ENCODE assay signal across 11 cellular contexts in genomic region chr6:34665019-34665418, GRCh38. TPM values are rescaled to one million over a fixed set of nuclear protein-coding genes. Genes with fewer than 3 reads are reported as not detected.
DNase-seq lines count a peak whose midpoint lies in the region; ATAC-seq and TF ChIP-seq lines count a peak whose summit lies in the region.
"Had no signal": no experiment of that assay in that cellular context is flagged by ENCODE, and none has a peak within 500 bp of the region (broad histone marks: within the 10 kb centered on the region; RNA-seq: fewer than 3 reads in every experiment).

No MANE protein-coding gene starts in this region.

- peak overlapping the region; percentile 51 for H3K9ac ChIP-seq in Loucy (ENCODE audit: low read depth, low read length, poor library complexity, severe bottlenecking)
- H3K9ac ChIP-seq in trophoblast cell (ENCODE audit: low read length): no peak overlapping the region

- no peak overlapping the region for H2BK120ac ChIP-seq in trophoblast cell (ENCODE audit: insufficient read depth, low read length, poor library complexity)

- no peaks in the 10 kb centered on the region for H3K36me3 Mint-ChIP-seq in CD8-positive, alpha-beta T cell

- WGBS in trophoblast cell (ENCODE audit: extremely low coverage, insufficient coverage, insufficient read length): no CpG with 5 or more reads among the region's 4 CpGs
- WGBS in body of pancreas, 2 donors: 77 to 84% methylated on average over 4 of the region's 4 CpGs

- no peak overlapping the region for H3K4me3 ChIP-seq in CD8-positive, alpha-beta T cell (ENCODE audit: low read depth, low read length)
- H3K4me3 ChIP-seq in Loucy (ENCODE audit: low read length, poor library complexity, severe bottlenecking) (peak overlapping the region; percentile 48), coronary artery (no peak overlapping the region), trophoblast cell (ENCODE audit: low read depth, low read length) (no peak overlapping the region), body of pancreas (no peak overlapping the region)
- H3K4me3 ChIP-seq: tibial nerve had no signal

- no peak overlapping the region for H2BK5ac ChIP-seq in trophoblast cell (ENCODE audit: low read depth, low read length, poor library complexity)

- peaks cover 55% of the 10 kb centered on the region for H3K4me1 Mint-ChIP-seq in CD8-positive, alpha-beta T cell (ENCODE audit: low read depth)

- intact Hi-C loops in CD8-positive, alpha-beta T cell (cut with DNase I, micrococcal nuclease): no loop called here
- intact Hi-C loops in body of pancreas (cut with DNase I): no loop called here

- no peak overlapping the region for H4K91ac ChIP-seq in trophoblast cell (ENCODE audit: low read depth, low read length)

- H3K4ac ChIP-seq in trophoblast cell (ENCODE audit: low read depth, low read length): peak overlapping the region; percentile 48

- ATAC-seq in CD8-positive, alpha-beta T cell: no peak
- no peak for ATAC-seq in body of pancreas
- ATAC-seq in HG02981 (IDR thresholded peaks at IDR 0.05; ENCODE audit: unreplicated experiment): no peak
- no peak for ATAC-seq in GM19467 (IDR thresholded peaks at IDR 0.05; ENCODE audit: unreplicated experiment)

- no peak for TF ChIP-seq POLR2A in body of pancreas (IDR thresholded peaks at IDR 0.05)

- H4K12ac ChIP-seq in trophoblast cell (ENCODE audit: low read depth, low read length): no peak overlapping the region

- POLR2A ChIA-PET in CD8-positive, alpha-beta T cell (lab: Charles Lee): interaction anchor here (1.0 kb wide), 1 partner anchor 9 kb away, joined by 4 read pairs; no protein-coding TSS in a partner anchor

- DNase-seq in CD8-positive, alpha-beta T cell: no peak
- DNase-seq in coronary artery (ENCODE audit: low spot score) (no peak), trophoblast cell (peak in 1 of 2 donors; percentile 5), body of pancreas (no peak)
- DNase-seq: NCI-H748 treated with DMSO at 0.1 percent for 48 hours; nephron progenitor cell; stimulated activated CD4-positive, alpha-beta T cell treated with anti-CD3 and anti-CD28 coated beads, Interleukin-4, amount 100 ng/mL, for 1 hour had no signal

- H2AK5ac ChIP-seq in trophoblast cell (ENCODE audit: low read length): no peak overlapping the region

- no peaks in the 10 kb centered on the region for H3K36me3 ChIP-seq in CD8-positive, alpha-beta T cell (ENCODE audit: insufficient read depth, low read length)
- H3K36me3 ChIP-seq in Loucy (ENCODE audit: insufficient read depth, low read length) (no peaks in the 10 kb centered on the region), trophoblast cell (ENCODE audit: control insufficient read depth in 1 of 2, insufficient read depth in 2 of 2, low read length in 2 of 2) (no peaks in the 10 kb centered on the region), body of pancreas (replicated peaks in 1 of 2; ENCODE audit: insufficient read depth in 1 of 2, low read depth in 2 of 2) (no peaks in the 10 kb centered on the region)
- H3K36me3 ChIP-seq: tibial nerve had no signal

- H3K23ac ChIP-seq in trophoblast cell (ENCODE audit: low read length): no peak overlapping the region

- H2BK12ac ChIP-seq in trophoblast cell (ENCODE audit: low read length): no peak overlapping the region

- H3K27me3 Mint-ChIP-seq in CD8-positive, alpha-beta T cell (ENCODE audit: low read depth): no peaks in the 10 kb centered on the region

- H3F3A ChIP-seq in Loucy (ENCODE audit: low read depth): no peaks in the 10 kb centered on the region; the same call in 1 of the 2 replicates

- no peaks in the 10 kb centered on the region for H3K27me3 ChIP-seq in CD8-positive, alpha-beta T cell (ENCODE audit: insufficient read depth, low read length)
- no peaks in the 10 kb centered on the region for H3K27me3 ChIP-seq in Loucy (ENCODE audit: insufficient read depth, low read length, poor library complexity, severe bottlenecking)
- H3K27me3 ChIP-seq in trophoblast cell (ENCODE audit: insufficient read depth, low read length): no peaks in the 10 kb centered on the region
- H3K27me3 ChIP-seq in body of pancreas: no peaks in the 10 kb centered on the region
- H3K27me3 ChIP-seq: tibial nerve had no signal

- peak overlapping the region; percentile 71 for H3K4me2 ChIP-seq in Loucy (ENCODE audit: low read depth, low read length, poor library complexity, severe bottlenecking)
- H3K4me2 ChIP-seq in trophoblast cell (ENCODE audit: low read length): no peak overlapping the region

- no peak overlapping the region for H3K18ac ChIP-seq in trophoblast cell (ENCODE audit: low read length)

- H3K4me3 Mint-ChIP-seq in CD8-positive, alpha-beta T cell: no peak overlapping the region
- H3K4me3 Mint-ChIP-seq: nephron progenitor cell had no signal

- H3K4me1 ChIP-seq in CD8-positive, alpha-beta T cell (ENCODE audit: insufficient read depth, low read length): peaks cover 8% of the 10 kb centered on the region
- peaks cover 18% of the 10 kb centered on the region for H3K4me1 ChIP-seq in Loucy (ENCODE audit: insufficient read depth, low read length, poor library complexity, severe bottlenecking)
- H3K4me1 ChIP-seq in trophoblast cell (ENCODE audit: control insufficient read depth in 1 of 2, insufficient read depth in 2 of 2, low read length in 2 of 2): peaks cover 0 to 8% of the 10 kb centered on the region in 2 experiments
- peaks cover 39% of the 10 kb centered on the region for H3K4me1 ChIP-seq in body of pancreas

- H3K27ac ChIP-seq in CD8-positive, alpha-beta T cell (ENCODE audit: low read depth, low read length): no peak overlapping the region
- peak overlapping the region; percentile 25 to 64 for H3K27ac ChIP-seq in coronary artery
- no peak overlapping the region for H3K27ac ChIP-seq in trophoblast cell (ENCODE audit: low read depth, low read length)
- H3K27ac ChIP-seq in body of pancreas: peak overlapping the region in 2 of 4 donors; percentile 23 to 56

- H3K27ac Mint-ChIP-seq in CD8-positive, alpha-beta T cell: peak overlapping the region; percentile 1

- CTCF ChIA-PET in CD8-positive, alpha-beta T cell (lab: Charles Lee): interaction anchor here (0.6 to 1.7 kb wide), 3 partner anchors 8 to 1071 kb away, joined by 3 to 5 read pairs (median 3); no protein-coding TSS in a partner anchor

- no peak overlapping the region for H2AFZ ChIP-seq in Loucy (ENCODE audit: low read length)
- H2AFZ ChIP-seq in trophoblast cell (ENCODE audit: insufficient read depth, low read length, poor library complexity): no peak overlapping the region

- H4K20me1 ChIP-seq in Loucy (ENCODE audit: insufficient read depth, low read length, poor library complexity, severe bottlenecking): peaks cover 3% of the 10 kb centered on the region

- no peak overlapping the region for H3K14ac ChIP-seq in trophoblast cell (ENCODE audit: low read length)

- no peak overlapping the region for H4K8ac ChIP-seq in trophoblast cell (ENCODE audit: low read depth, low read length)

- H3K79me2 ChIP-seq in Loucy (ENCODE audit: insufficient read depth, low read length) (peaks cover 93% of the 10 kb centered on the region), trophoblast cell (ENCODE audit: control insufficient read depth, insufficient read depth, low read length, poor library complexity) (peaks cover 2% of the 10 kb centered on the region)

- H3K79me1 ChIP-seq in trophoblast cell (ENCODE audit: low read length): no peaks in the 10 kb centered on the region

- no peaks in the 10 kb centered on the region for H3K9me3 ChIP-seq in CD8-positive, alpha-beta T cell (ENCODE audit: low read length)
- no peaks in the 10 kb centered on the region for H3K9me3 ChIP-seq in Loucy (ENCODE audit: insufficient read depth, low read depth, low read length)
- H3K9me3 ChIP-seq in trophoblast cell (ENCODE audit: insufficient read depth, low read depth, low read length): no peaks in the 10 kb centered on the region
- no peaks in the 10 kb centered on the region for H3K9me3 ChIP-seq in body of pancreas
- H3K9me3 ChIP-seq: tibial nerve had no signal

- TF ChIP-seq CTCF in CD8-positive, alpha-beta T cell (IDR thresholded peaks at IDR 0.05): no peak
- TF ChIP-seq CTCF in Loucy (conservative IDR thresholded peaks at IDR 0.05; ENCODE audit: low read length): no peak
- no peak for TF ChIP-seq CTCF in coronary artery (IDR thresholded peaks at IDR 0.05)
- TF ChIP-seq CTCF in body of pancreas (IDR thresholded peaks at IDR 0.05): no peak

- no peaks in the 10 kb centered on the region for H3K9me3 Mint-ChIP-seq in CD8-positive, alpha-beta T cell

- H3K9me2 ChIP-seq in Loucy (replicated peaks; ENCODE audit: low read depth, low read length): no peaks in the 10 kb centered on the region

RNA-seq across cellular contexts. Expression of gene ILRUN, which starts 31.5 kb away (rescaled TPM):
- 10 to 100 TPM; 54.8 to 58.8 TPM for total RNA-seq in CD8-positive, alpha-beta T cell
- 39.4 and 41.5 TPM in 2 replicates for polyA plus RNA-seq in trophoblast cell (2013)
- 10 to 100 TPM; 24.6 to 32.6 TPM for total RNA-seq in body of pancreas

Comparison
In these comparisons a context has a peak if more than half of its experiments do, and no peak if none do; other contexts are left out.
1. H3K27ac ChIP-seq: peak in coronary artery (2 of 2); none in CD8-positive, alpha-beta T cell (single experiment) and trophoblast cell (single experiment).